ENCODE assay signal across 25 cellular contexts in the genomic region with DNA sequence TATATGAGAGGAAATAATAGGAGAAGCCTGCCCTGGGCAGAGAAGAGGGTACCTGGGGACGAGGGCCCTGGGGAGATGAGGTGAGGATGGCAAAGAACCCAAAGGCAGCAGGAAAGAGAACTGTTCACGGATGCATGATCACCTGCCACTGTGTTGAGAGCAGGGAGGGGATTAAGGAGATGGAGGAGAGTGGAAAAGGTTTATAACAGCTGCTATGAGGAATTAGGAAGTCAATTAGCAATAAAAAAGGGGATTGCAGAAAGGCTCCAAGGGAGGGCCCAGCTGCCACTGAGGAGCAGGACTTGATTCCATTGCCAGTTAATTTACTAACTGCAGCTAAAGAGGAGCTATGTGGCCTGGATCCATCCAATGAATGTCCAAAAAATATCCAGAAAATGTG.
"Had no signal": no experiment of that assay in that cellular context is flagged by ENCODE, and none has a peak within 500 bp of the region (broad histone marks: within the 10 kb centered on the region; RNA-seq: fewer than 3 reads in every experiment).

No MANE protein-coding gene starts in this region.

- H3K27me3 Mint-ChIP-seq: activated CD4-positive, alpha-beta T cell treated with anti-CD3 and anti-CD28 coated beads for 36 hours; activated naive CD8-positive, alpha-beta T cell; activated T-cell treated with anti-CD3 and anti-CD28 coated beads, Interleukin-2, amount 50 U/mL, for 24 hours; activated T-helper 17 cell treated with anti-CD3 and anti-CD28 coated beads, Interleukin-2, amount 50 U/mL, for 72 hours; naive thymus-derived CD4-positive, alpha-beta T cell; stimulated activated memory B cell treated with anti-CD40 and anti-IgM and Interleukin-4, amounts not matched to agents 10 μg/mL and 1 μg/mL and 100 μg/mL, for 72 hours had no signal

- H3K27ac Mint-ChIP-seq: activated CD4-positive, alpha-beta T cell treated with anti-CD3 and anti-CD28 coated beads for 36 hours; activated naive CD8-positive, alpha-beta T cell; activated T-cell treated with anti-CD3 and anti-CD28 coated beads, Interleukin-2, amount 50 U/mL, for 24 hours; activated T-helper 17 cell treated with anti-CD3 and anti-CD28 coated beads, Interleukin-2, amount 50 U/mL, for 72 hours; immature natural killer cell; stimulated activated memory B cell treated with anti-CD40 and anti-IgM and Interleukin-4, amounts not matched to agents 10 μg/mL and 1 μg/mL and 100 μg/mL, for 72 hours had no signal

- H3K36me3 Mint-ChIP-seq: activated naive CD8-positive, alpha-beta T cell; immature natural killer cell; stimulated activated memory B cell treated with anti-CD40 and anti-IgM and Interleukin-4, amounts not matched to agents 10 μg/mL and 1 μg/mL and 100 μg/mL, for 72 hours had no signal

- DNase-seq: activated CD4-positive, alpha-beta T cell treated with anti-CD3 and anti-CD28 coated beads for 36 hours; activated CD4-positive, alpha-beta T cell treated with anti-CD3 and anti-CD28 coated beads, Interleukin-2, amount 50 U/mL, for 4 hours; activated CD8-positive, alpha-beta memory T cell treated with anti-CD3 and anti-CD28 coated beads for 24 hours; activated CD8-positive, alpha-beta memory T cell treated with anti-CD3 and anti-CD28 coated beads, Interleukin-2, amount 50 U/mL, for 4 hours; activated T-cell treated with anti-CD3 and anti-CD28 coated beads, Interleukin-2, amount 50 U/mL, for 24 hours; adrenal gland; brain microvascular endothelial cell; caudate nucleus; dermis blood vessel endothelial cell; effector CD8-positive, alpha-beta T cell; foreskin keratinocyte; immature natural killer cell; kidney glomerular epithelial cell; left lung; naive thymus-derived CD4-positive, alpha-beta T cell; posterior cingulate gyrus; sigmoid colon; stimulated activated CD4-positive, alpha-beta T cell treated with anti-CD3 and anti-CD28 coated beads, Interleukin-15, amount 100 ng/mL, for 24 hours; testis; trophoblast cell; uterus had no signal

- H3K9me3 Mint-ChIP-seq: activated T-cell treated with anti-CD3 and anti-CD28 coated beads, Interleukin-2, amount 50 U/mL, for 24 hours; activated T-helper 17 cell treated with anti-CD3 and anti-CD28 coated beads, Interleukin-2, amount 50 U/mL, for 72 hours; immature natural killer cell; neural crest cell had no signal

- H3K4me1 Mint-ChIP-seq: activated CD4-positive, alpha-beta T cell treated with anti-CD3 and anti-CD28 coated beads for 36 hours; activated T-helper 17 cell treated with anti-CD3 and anti-CD28 coated beads, Interleukin-2, amount 50 U/mL, for 72 hours; immature natural killer cell; neural crest cell; stimulated activated memory B cell treated with anti-CD40 and anti-IgM and Interleukin-4, amounts not matched to agents 10 μg/mL and 1 μg/mL and 100 μg/mL, for 72 hours had no signal

- H3K4me3 Mint-ChIP-seq: activated CD4-positive, alpha-beta T cell treated with anti-CD3 and anti-CD28 coated beads for 36 hours; activated naive CD8-positive, alpha-beta T cell; activated T-cell treated with anti-CD3 and anti-CD28 coated beads, Interleukin-2, amount 50 U/mL, for 24 hours; activated T-helper 17 cell treated with anti-CD3 and anti-CD28 coated beads, Interleukin-2, amount 50 U/mL, for 72 hours; immature natural killer cell; naive thymus-derived CD4-positive, alpha-beta T cell; neural crest cell; stimulated activated memory B cell treated with anti-CD40 and anti-IgM and Interleukin-4, amounts not matched to agents 10 μg/mL and 1 μg/mL and 100 μg/mL, for 72 hours had no signal

- ATAC-seq: activated CD4-positive, alpha-beta T cell treated with anti-CD3 and anti-CD28 coated beads for 36 hours; activated T-helper 17 cell treated with anti-CD3 and anti-CD28 coated beads, Interleukin-2, amount 50 U/mL, for 72 hours; foreskin keratinocyte; left lung; naive thymus-derived CD4-positive, alpha-beta T cell; stimulated activated memory B cell treated with anti-CD40 and anti-IgM and Interleukin-4, amounts not matched to agents 10 μg/mL and 1 μg/mL and 100 μg/mL, for 72 hours had no signal
